8 cellular contexts compared by ENCODE assay signal in the genomic region with DNA sequence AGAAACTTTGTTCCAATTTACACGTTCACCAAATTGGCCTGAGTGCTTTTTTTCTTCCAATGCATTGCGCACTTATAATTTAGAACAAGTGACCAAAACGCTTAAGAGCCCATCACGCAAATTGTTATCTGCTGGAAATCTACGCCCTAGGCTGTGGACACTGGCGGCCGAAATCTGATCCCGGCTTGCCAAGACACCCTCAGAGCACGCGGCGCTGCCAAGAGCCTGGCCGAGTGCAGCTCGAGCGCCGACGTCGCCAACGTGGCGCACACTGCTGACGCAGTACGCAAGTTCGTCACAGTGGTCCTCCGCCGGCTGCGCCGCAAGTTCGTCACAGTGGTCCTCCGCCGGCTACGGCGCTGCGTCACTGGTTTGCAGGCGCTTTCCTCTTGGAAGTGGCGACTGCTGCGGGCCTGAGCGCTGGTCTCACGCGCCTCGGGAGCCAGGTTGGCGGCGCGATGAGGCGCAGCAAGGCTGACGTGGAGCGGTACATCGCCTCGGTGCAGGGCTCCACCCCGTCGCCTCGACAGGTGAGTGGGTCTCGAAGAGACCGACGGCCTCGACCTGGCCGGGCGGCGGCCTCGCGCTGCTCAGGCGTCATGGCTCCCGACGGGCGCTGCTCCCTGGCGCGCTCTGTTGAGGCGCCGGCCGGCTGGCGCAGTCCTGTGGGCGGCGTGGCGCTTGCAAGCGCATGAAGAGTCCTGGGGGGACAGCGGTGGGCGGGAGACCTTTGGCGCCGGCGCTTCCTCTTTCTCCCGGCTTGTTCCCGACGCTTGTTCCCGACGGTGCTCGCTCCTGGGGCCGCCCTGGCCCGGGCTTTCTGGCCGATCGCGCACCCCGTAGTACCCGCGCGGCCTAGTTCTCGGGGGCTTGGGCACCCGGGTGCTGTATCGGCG. TPM values are rescaled to one million over a fixed set of nuclear protein-coding genes. Genes with fewer than 3 reads are reported as not detected.
DNase-seq lines count a peak whose midpoint lies in the region; ATAC-seq, FAIRE-seq and TF ChIP-seq lines count a peak whose summit lies in the region.

A gene (plus strand): TSS at position 334 of the 896 bp plus-strand sequence. CDS start 125 bp downstream, at position 459.

- H3K27ac ChIP-seq in right atrium auricular region (peak within 1 kb of the TSS; percentile 99 to 100), psoas muscle (peak within 1 kb of the TSS; percentile 99), urinary bladder (ENCODE audit: low read depth) (peak within 1 kb of the TSS; percentile 99)

- H3K4me3 ChIP-seq in right atrium auricular region (peak within 1 kb of the TSS; percentile 89 to 99), psoas muscle (peak within 1 kb of the TSS; percentile 95), urinary bladder (ENCODE audit: low read depth, low read length) (peak within 1 kb of the TSS; percentile 59)

- TF ChIP-seq CTCF in right atrium auricular region (IDR thresholded peaks at IDR 0.05) = no peak
- no peak for TF ChIP-seq CTCF in psoas muscle (IDR thresholded peaks at IDR 0.05)

- H3K4me1 ChIP-seq in right atrium auricular region (peaks cover 0 to 17% of the 10 kb centered on the region in 2 donors), psoas muscle (peaks cover 5% of the 10 kb centered on the region), urinary bladder (ENCODE audit: insufficient read depth) (no peaks in the 10 kb centered on the region)

- H3K36me3 ChIP-seq in right atrium auricular region (no peaks in the 10 kb centered on the region), psoas muscle (ENCODE audit: insufficient read depth in 1 of 2, low read depth in 1 of 2) (no peaks in the 10 kb centered on the region), urinary bladder (ENCODE audit: insufficient read depth) (no peaks in the 10 kb centered on the region)

- ATAC-seq in HG02973 (IDR thresholded peaks at IDR 0.05; ENCODE audit: unreplicated experiment) (peak; percentile 97), psoas muscle (peak; percentile 98 to 100 (median 100))

- H3K9me3 ChIP-seq in right atrium auricular region (no peaks in the 10 kb centered on the region), psoas muscle (no peaks in the 10 kb centered on the region)

- H3K27me3 ChIP-seq in right atrium auricular region = no peaks in the 10 kb centered on the region
- no peaks in the 10 kb centered on the region for H3K27me3 ChIP-seq in psoas muscle (ENCODE audit: insufficient read depth in 3 of 3, low read length in 2 of 3)

- peak; percentile 87 for DNase-seq in GM18507 (ENCODE audit: extremely low spot score, insufficient read length, low read depth)
- peak; percentile 93 to 94 for DNase-seq in NCI-H1930 (lab: John Stamatoyannopoulos, UW)
- DNase-seq in anterior cingulate cortex (lab: John Stamatoyannopoulos, UW) = peak; percentile 40 to 96 (median 90)
- peak; percentile 96 for DNase-seq in right atrium auricular region (ENCODE audit: low spot score)
- DNase-seq in psoas muscle = peak; percentile 97 to 99

- intact Hi-C loops in T-helper 2 cell treated with Interferon-gamma antibody and Interleukin-4, amounts not matched to agents 100 ng/mL and 5 ng/mL, for 36 hours (cut with micrococcal nuclease) = loop anchor here (1.0 to 2.0 kb wide), 5 partner anchors 67 to 270 kb away; a partner anchor contains a TSS
- intact Hi-C loops in psoas muscle (cut with DNase I) = no loop called here

- WGBS in psoas muscle, 3 donors = 0 to 1% (median 0%) methylated on average over 75 to 97 of the region's 97 CpGs
- WGBS in urinary bladder = under 1% methylated on average over 97 of the region's 97 CpGs

- peak; percentile 81 for FAIRE-seq in GM18507 (lab: Jason Lieb, UNC)

RNA-seq across cellular contexts. Expression of the gene that starts here (rescaled TPM):
- 55.4 and 64.2 TPM in 2 replicates for total RNA-seq in T-helper 2 cell treated with Interferon-gamma antibody and Interleukin-4, amounts not matched to agents 100 ng/mL and 5 ng/mL, for 36 hours
- 10 to 100 TPM; 45.8 to 52.4 TPM for total RNA-seq in right atrium auricular region
- total RNA-seq in psoas muscle = 10 to 100 TPM; 58.5 to 74.3 (median 70.9) TPM
- polyA plus RNA-seq in psoas muscle = 10 to 100 TPM; 12.4 to 40.1 (median 13.0) TPM
- total RNA-seq in urinary bladder = 121 TPM
- 19.2 TPM for polyA plus RNA-seq in urinary bladder

Comparison
In these comparisons a context has a peak if more than half of its experiments do, and no peak if none do; other contexts are left out.
1. Peak in every context shown above with its lines: DNase-seq, ATAC-seq, H3K4me3 ChIP-seq and H3K27ac ChIP-seq.